Comparison of ENCODE assay signal across 9 cellular contexts in genomic region chr16:22077700-22078313, GRCh38. TPM values are rescaled to one million over a fixed set of nuclear protein-coding genes. Genes with fewer than 3 reads are reported as not detected.
DNase-seq lines count a peak whose midpoint lies in the region; ATAC-seq and TF ChIP-seq lines count a peak whose summit lies in the region.
"Had no signal": no experiment of that assay in that cellular context is flagged by ENCODE, and none has a peak within 500 bp of the region (broad histone marks: within the 10 kb centered on the region; RNA-seq: fewer than 3 reads in every experiment).

No MANE protein-coding gene starts in this region.

- no peak for ATAC-seq in GM18511 (IDR thresholded peaks at IDR 0.05; ENCODE audit: unreplicated experiment)
- no peak for ATAC-seq in HG02678 (IDR thresholded peaks at IDR 0.05; ENCODE audit: unreplicated experiment)

- H3K27ac Mint-ChIP-seq in glutamatergic neuron (ENCODE audit: unreplicated experiment) = no peak overlapping the region
- H3K27ac Mint-ChIP-seq: activated naive CD8-positive, alpha-beta T cell had no signal

- no peak overlapping the region for H3K4me3 Mint-ChIP-seq in glutamatergic neuron (ENCODE audit: unreplicated experiment)
- H3K4me3 Mint-ChIP-seq: activated naive CD8-positive, alpha-beta T cell had no signal

- peaks cover 2% of the 10 kb centered on the region for H3K27me3 Mint-ChIP-seq in glutamatergic neuron (ENCODE audit: unreplicated experiment)
- H3K27me3 Mint-ChIP-seq: activated naive CD8-positive, alpha-beta T cell had no signal

- H3K4me1 Mint-ChIP-seq in glutamatergic neuron (ENCODE audit: low read depth, unreplicated experiment) = peaks cover 17% of the 10 kb centered on the region

- H3K9me3 Mint-ChIP-seq in glutamatergic neuron (ENCODE audit: unreplicated experiment) = no peaks in the 10 kb centered on the region

- TF ChIP-seq CTCF in glutamatergic neuron (IDR thresholded peaks at IDR 0.05; ENCODE audit: partially characterized antibody, unreplicated experiment) = peak; percentile 81

- H3K36me3 Mint-ChIP-seq in glutamatergic neuron (ENCODE audit: unreplicated experiment) = no peaks in the 10 kb centered on the region

- DNase-seq in DMS53 (lab: John Stamatoyannopoulos, UW) (peak; percentile 67), LHCN-M2 (ENCODE audit: low read depth) (peak; percentile 58), SK-N-DZ (ENCODE audit: low spot score) (peak; percentile 34), glutamatergic neuron (peak; percentile 74), putamen (ENCODE audit: low spot score) (peak; percentile 30)
- DNase-seq in activated naive CD4-positive, alpha-beta T cell (lab: John Stamatoyannopoulos, UW) = peak; percentile 28 to 68 (median 54)

RNA-seq across cellular contexts. Expression of gene VWA3A, which starts 14.5 kb away (rescaled TPM):
- total RNA-seq in LHCN-M2 (2014; rRNA removed) (not detected in 2 replicates), glutamatergic neuron (ENCODE audit: unreplicated experiment) (0.17 TPM)
- not detected for polyA plus RNA-seq in LHCN-M2 (2012)
- not detected in 2 replicates for polyA plus RNA-seq in SK-N-DZ (2014; cell fraction: cytosol; rRNA removed)
- polyA plus RNA-seq in SK-N-DZ (2014; cell fraction: nucleus; rRNA removed) = 0.22 TPM in 1 of 2 replicates, not detected in the other
